ENCODE assay signal across 8 cellular contexts in genomic region chr5:16552666-16553343, GRCh38.
DNase-seq lines count a peak whose midpoint lies in the region; ATAC-seq and TF ChIP-seq lines count a peak whose summit lies in the region.

No MANE protein-coding gene starts in this region.

- H3K9me3 ChIP-seq in OCI-LY7 (ENCODE audit: low read length) (no peaks in the 10 kb centered on the region), parathyroid adenoma (ENCODE audit: control insufficient read depth, low read length) (no peaks in the 10 kb centered on the region), uterus (no peaks in the 10 kb centered on the region)

- no peak for TF ChIP-seq POLR2A in uterus (IDR thresholded peaks at IDR 0.05)

- H3K27me3 ChIP-seq in foreskin keratinocyte (no peaks in the 10 kb centered on the region), parathyroid adenoma (ENCODE audit: control insufficient read depth, insufficient read depth, low read length) (no peaks in the 10 kb centered on the region), uterus (no peaks in the 10 kb centered on the region)

- no peaks in the 10 kb centered on the region for H3K79me2 ChIP-seq in OCI-LY7 (ENCODE audit: insufficient read depth, low read depth, low read length)
- peaks cover 5% of the 10 kb centered on the region for H3K79me2 ChIP-seq in parathyroid adenoma

- no peak overlapping the region for H3K4me3 Mint-ChIP-seq in Calu3 (ENCODE audit: low read depth, unreplicated experiment)
- no peak overlapping the region for H3K4me3 Mint-ChIP-seq in activated T-helper 2 cell treated with anti-CD3 and anti-CD28 coated beads, Interferon-gamma antibody, Interleukin-2, Interleukin-4, amounts not matched to agents 10 μg/mL and 5 μg/mL and 100 μg/mL, durations not matched to agents 14 hours and 24 hours and 36 hours (ENCODE audit: low read depth)

- H3K4me1 ChIP-seq in OCI-LY7 (ENCODE audit: insufficient read depth, low read length, poor library complexity, severe bottlenecking) (peaks cover 18% of the 10 kb centered on the region), foreskin keratinocyte (peaks cover 16% of the 10 kb centered on the region), parathyroid adenoma (peaks cover 4% of the 10 kb centered on the region), uterus (no peaks in the 10 kb centered on the region)

- H3K36me3 ChIP-seq in OCI-LY7 (ENCODE audit: insufficient read depth, low read length) (no peaks in the 10 kb centered on the region), parathyroid adenoma (ENCODE audit: control insufficient read depth, insufficient read depth, low read length) (no peaks in the 10 kb centered on the region), uterus (no peaks in the 10 kb centered on the region)

- H3K9me3 Mint-ChIP-seq in Calu3 (ENCODE audit: low read depth, unreplicated experiment): no peaks in the 10 kb centered on the region
- H3K9me3 Mint-ChIP-seq in activated T-helper 2 cell treated with anti-CD3 and anti-CD28 coated beads, Interferon-gamma antibody, Interleukin-2, Interleukin-4, amounts not matched to agents 10 μg/mL and 5 μg/mL and 100 μg/mL, durations not matched to agents 14 hours and 24 hours and 36 hours: no peaks in the 10 kb centered on the region

- peak overlapping the region; percentile 36; the same call in 1 of the 2 replicates for H2AFZ ChIP-seq in OCI-LY7 (ENCODE audit: low read length)
- no peak overlapping the region for H2AFZ ChIP-seq in parathyroid adenoma

- H3K27ac ChIP-seq in OCI-LY7 (ENCODE audit: low read depth, low read length, poor library complexity, severe bottlenecking) (peak overlapping the region; percentile 9), foreskin keratinocyte (no peak overlapping the region), parathyroid adenoma (no peak overlapping the region), uterus (no peak overlapping the region)

- H3K4me3 ChIP-seq in OCI-LY7 (ENCODE audit: low read depth, low read length, poor library complexity, severe bottlenecking) (no peak overlapping the region), parathyroid adenoma (ENCODE audit: low read depth, low read length) (no peak overlapping the region), uterus (no peak overlapping the region)

- H3K4me2 ChIP-seq in OCI-LY7 (ENCODE audit: low read length): no peak overlapping the region
- H3K4me2 ChIP-seq in parathyroid adenoma (ENCODE audit: low read length): no peak overlapping the region

- peaks cover 26% of the 10 kb centered on the region for H3K4me1 Mint-ChIP-seq in Calu3 (ENCODE audit: low read depth, unreplicated experiment)
- peaks cover 17% of the 10 kb centered on the region for H3K4me1 Mint-ChIP-seq in activated T-helper 2 cell treated with anti-CD3 and anti-CD28 coated beads, Interferon-gamma antibody, Interleukin-2, Interleukin-4, amounts not matched to agents 10 μg/mL and 5 μg/mL and 100 μg/mL, durations not matched to agents 14 hours and 24 hours and 36 hours (ENCODE audit: low read depth)

- intact Hi-C loops in Calu3 (cut with micrococcal nuclease; ENCODE audit: unreplicated experiment) (loop anchor here (1.0 to 10.0 kb wide), 3 partner anchors 46 to 652 kb away; no protein-coding TSS in a partner anchor), OCI-LY7 (cut with micrococcal nuclease; ENCODE audit: unreplicated experiment) (loop anchor here (2.0 to 5.0 kb wide), 2 partner anchors 64 to 391 kb away; no protein-coding TSS in a partner anchor), uterus (cut with DNase I; ENCODE audit: low total_unique reads) (no loop called here)
- intact Hi-C loops in activated T-helper 2 cell treated with anti-CD3 and anti-CD28 coated beads, Interferon-gamma antibody, Interleukin-2, Interleukin-4, amounts not matched to agents 10 μg/mL and 5 μg/mL and 100 μg/mL, durations not matched to agents 14 hours and 24 hours and 36 hours (cut with micrococcal nuclease): loop anchor here (5.0 to 10.0 kb wide), 2 partner anchors 86 to 112 kb away; partner anchors contain the start of gene ZNF622

- no peaks in the 10 kb centered on the region for H4K20me1 ChIP-seq in OCI-LY7 (ENCODE audit: insufficient read depth, low read length)

- ATAC-seq in GM19452 (IDR thresholded peaks at IDR 0.05; ENCODE audit: unreplicated experiment) (peak; percentile 76), HG03439 (IDR thresholded peaks at IDR 0.05; ENCODE audit: unreplicated experiment) (peak; percentile 85), foreskin keratinocyte (peak; percentile 97)

- H3K9me2 ChIP-seq in OCI-LY7 (ENCODE audit: insufficient read depth, low read length): no peaks in the 10 kb centered on the region

- TF ChIP-seq CTCF in Calu3 (IDR thresholded peaks at IDR 0.05; ENCODE audit: unreplicated experiment) (peak; percentile 71), OCI-LY7 (conservative IDR thresholded peaks at IDR 0.05; ENCODE audit: low read length) (peak; percentile 90), foreskin keratinocyte (conservative IDR thresholded peaks at IDR 0.05) (peak; percentile 90), parathyroid adenoma (IDR thresholded peaks at IDR 0.05) (peak; percentile 87), uterus (IDR thresholded peaks at IDR 0.05) (peak; percentile 21 to 41 (median 32))

- POLR2A ChIA-PET in OCI-LY7 (lab: Charles Lee): interaction anchor here (0.6 to 0.9 kb wide), 2 partner anchors 88 to 223 kb away, joined by 3 to 4 read pairs; no protein-coding TSS in a partner anchor

- no peak overlapping the region for H3K27ac Mint-ChIP-seq in Calu3 (ENCODE audit: unreplicated experiment)
- no peak overlapping the region for H3K27ac Mint-ChIP-seq in activated T-helper 2 cell treated with anti-CD3 and anti-CD28 coated beads, Interferon-gamma antibody, Interleukin-2, Interleukin-4, amounts not matched to agents 10 μg/mL and 5 μg/mL and 100 μg/mL, durations not matched to agents 14 hours and 24 hours and 36 hours

- no peaks in the 10 kb centered on the region for H3K36me3 Mint-ChIP-seq in Calu3 (ENCODE audit: insufficient read depth, unreplicated experiment)
- peaks cover 5% of the 10 kb centered on the region for H3K36me3 Mint-ChIP-seq in activated T-helper 2 cell treated with anti-CD3 and anti-CD28 coated beads, Interferon-gamma antibody, Interleukin-2, Interleukin-4, amounts not matched to agents 10 μg/mL and 5 μg/mL and 100 μg/mL, durations not matched to agents 14 hours and 24 hours and 36 hours (ENCODE audit: low read depth)

- no peaks in the 10 kb centered on the region for H3K27me3 Mint-ChIP-seq in Calu3 (ENCODE audit: unreplicated experiment)
- no peaks in the 10 kb centered on the region for H3K27me3 Mint-ChIP-seq in activated T-helper 2 cell treated with anti-CD3 and anti-CD28 coated beads, Interferon-gamma antibody, Interleukin-2, Interleukin-4, amounts not matched to agents 10 μg/mL and 5 μg/mL and 100 μg/mL, durations not matched to agents 14 hours and 24 hours and 36 hours (ENCODE audit: low read depth)

- DNase-seq in Calu3: peak; percentile 88
- peak; percentile 71 for DNase-seq in OCI-LY7 (ENCODE audit: low spot score)
- DNase-seq in activated T-helper 2 cell treated with anti-CD3 and anti-CD28 coated beads, Interferon-gamma antibody, Interleukin-2, Interleukin-4, amounts not matched to agents 10 μg/mL and 5 μg/mL and 100 μg/mL, durations not matched to agents 14 hours and 24 hours and 36 hours (ENCODE audit: low spot score): peak; percentile 12
- peak in 1 of 2 donors; percentile 68 for DNase-seq in foreskin keratinocyte
- peak; percentile 28 to 49 for DNase-seq in uterus

- BruUV-seq in Calu3 (replicated peaks; lab: Mats Ljungman, UMichigan) (no TSS peak), OCI-LY7 (replicated peaks; lab: Mats Ljungman, UMichigan) (no TSS peak)

- H3K9ac ChIP-seq in parathyroid adenoma: no peak overlapping the region

- CTCF ChIA-PET in Calu3 (lab: Charles Lee): interaction anchor here (0.9 to 1.1 kb wide), 6 partner anchors 31 to 580 kb away, joined by 3 to 14 read pairs (median 3); no protein-coding TSS in a partner anchor
- CTCF ChIA-PET in OCI-LY7 (lab: Charles Lee; ENCODE audit: unreplicated experiment): no interaction called here

Comparison
In these comparisons a context has a peak if more than half of its experiments do, and no peak if none do; other contexts are left out.
1. CTCF ChIP-seq: peak in every context shown above with its lines; median percentile 90 in OCI-LY7; 90 in foreskin keratinocyte; 87 in parathyroid adenoma; 71 in Calu3; 32 in uterus.